Comparison of ENCODE assay signal across 8 cellular contexts in genomic region chr2:63589148-63589972, GRCh38. TPM values are rescaled to one million over a fixed set of nuclear protein-coding genes. Genes with fewer than 3 reads are reported as not detected.
A peak's percentile ranks its signal among the peaks of the same experiment; 100 is the strongest.
DNase-seq lines count a peak whose midpoint lies in the region; ATAC-seq and TF ChIP-seq lines count a peak whose summit lies in the region.

No MANE protein-coding gene starts in this region.

- WGBS in spleen, 5 donors: 9 to 12% (median 10%) methylated on average over 26 of the region's 26 CpGs

- H3K36me3 Mint-ChIP-seq in CD4-positive, alpha-beta memory T cell: peaks cover 4 to 27% of the 10 kb centered on the region in 2 donors
- no peaks in the 10 kb centered on the region for H3K36me3 Mint-ChIP-seq in IgD-negative memory B cell

- no peak for TF ChIP-seq CTCF in spleen (IDR thresholded peaks at IDR 0.05 in 8 of 11, conservative IDR thresholded peaks at IDR 0.05 in 3 of 11)

- intact Hi-C loops in CD4-positive, alpha-beta memory T cell (cut with micrococcal nuclease): loop anchor here (2.0 kb wide), 2 partner anchors 271 to 1539 kb away; no protein-coding TSS in a partner anchor
- intact Hi-C loops in spleen (cut with DNase I; ENCODE audit: low total_unique reads): no loop called here

- peaks cover 22 to 59% (median 48%) of the 10 kb centered on the region in 4 donors for H3K4me1 Mint-ChIP-seq in CD4-positive, alpha-beta memory T cell
- peaks cover 23 to 35% (median 31%) of the 10 kb centered on the region in 3 donors for H3K4me1 Mint-ChIP-seq in IgD-negative memory B cell

- no peak for TF ChIP-seq POLR2A in spleen (IDR thresholded peaks at IDR 0.05)

- peak in 2 of 5 donors; percentile 16 to 44 for DNase-seq in CD4-positive, alpha-beta memory T cell
- peak; percentile 9 for DNase-seq in adipocyte (ENCODE audit: low read depth)
- no peak for DNase-seq in spleen
- no peak for DNase-seq in HK-2 (ENCODE audit: unreplicated experiment)
- no peak for DNase-seq in stimulated activated CD4-positive, alpha-beta T cell treated with anti-CD3 and anti-CD28 coated beads, Interleukin-12 subunit alpha, Interleukin-12 subunit beta, amount 100 ng/mL, for 4 hours

- peak; percentile 10 for ATAC-seq in GM19397 (IDR thresholded peaks at IDR 0.05; ENCODE audit: unreplicated experiment)

- POLR2A ChIA-PET in CD4-positive, alpha-beta memory T cell (lab: Charles Lee; ENCODE audit: partially characterized antibody): interaction anchor here (1.0 to 4.6 kb wide), 17 partner anchors 11 to 1684 kb away, joined by 3 to 33 read pairs (median 3); partner anchors contain the start of genes ACTR2, AFTPH, COMMD1 and RAB1A

- H3K9me3 Mint-ChIP-seq in CD4-positive, alpha-beta memory T cell: peaks cover 0 to 2% (median 0%) of the 10 kb centered on the region in 8 donors
- no peaks in the 10 kb centered on the region for H3K9me3 Mint-ChIP-seq in IgD-negative memory B cell

- H3K4me1 ChIP-seq in CD4-positive, alpha-beta memory T cell (ENCODE audit: insufficient read depth, low read length): peaks cover 32% of the 10 kb centered on the region
- H3K4me1 ChIP-seq in adipocyte (ENCODE audit: control insufficient read depth, insufficient read depth, low read length) (peaks cover 29% of the 10 kb centered on the region), spleen (peaks cover 27 to 69% (median 49%) of the 10 kb centered on the region in 6 donors)

- no peaks in the 10 kb centered on the region for H3K9me3 ChIP-seq in CD4-positive, alpha-beta memory T cell (ENCODE audit: control insufficient read depth in 1 of 2, low read length in 2 of 2)
- H3K9me3 ChIP-seq in adipocyte (ENCODE audit: control insufficient read depth, low read length) (no peaks in the 10 kb centered on the region), spleen (no peaks in the 10 kb centered on the region)

- peak overlapping the region; percentile 89 to 96 (median 95) for H3K4me3 Mint-ChIP-seq in CD4-positive, alpha-beta memory T cell
- peak overlapping the region; percentile 91 to 98 (median 96) for H3K4me3 Mint-ChIP-seq in IgD-negative memory B cell

- CTCF ChIA-PET in CD4-positive, alpha-beta memory T cell (lab: Charles Lee; ENCODE audit: partially characterized antibody): interaction anchor here (2.2 kb wide), 1 partner anchor 271 kb away, joined by 8 read pairs; no protein-coding TSS in a partner anchor

- H3K27me3 ChIP-seq in CD4-positive, alpha-beta memory T cell (ENCODE audit: insufficient read depth, low read length): no peaks in the 10 kb centered on the region
- H3K27me3 ChIP-seq in adipocyte (replicated peaks; ENCODE audit: control insufficient read depth, insufficient read depth, low read length) (no peaks in the 10 kb centered on the region), spleen (replicated peaks in 1 of 7) (no peaks in the 10 kb centered on the region)

- H3K27ac ChIP-seq in CD4-positive, alpha-beta memory T cell (ENCODE audit: low read depth, low read length): peak overlapping the region; percentile 82
- H3K27ac ChIP-seq in spleen: peak overlapping the region; percentile 61 to 91 (median 86)

- peak overlapping the region; percentile 78 to 96 for H3K4me3 ChIP-seq in CD4-positive, alpha-beta memory T cell (ENCODE audit: low read length in 2 of 2)
- H3K4me3 ChIP-seq in adipocyte (ENCODE audit: low read length) (peak overlapping the region; percentile 98), iPS-11a (ENCODE audit: low read depth, low read length) (peak overlapping the region; percentile 97), spleen (peak overlapping the region; percentile 78 to 94 (median 90))

- no peaks in the 10 kb centered on the region for H3K27me3 Mint-ChIP-seq in CD4-positive, alpha-beta memory T cell
- no peaks in the 10 kb centered on the region for H3K27me3 Mint-ChIP-seq in IgD-negative memory B cell

- peak overlapping the region; percentile 92 to 99 (median 98) for H3K27ac Mint-ChIP-seq in CD4-positive, alpha-beta memory T cell
- H3K27ac Mint-ChIP-seq in IgD-negative memory B cell: peak overlapping the region; percentile 90 to 99 (median 99)

- peak overlapping the region; percentile 97 for H3K9ac ChIP-seq in adipocyte (ENCODE audit: low read length)

- H3K36me3 ChIP-seq in CD4-positive, alpha-beta memory T cell (ENCODE audit: insufficient read depth, low read length): peaks cover 6% of the 10 kb centered on the region
- H3K36me3 ChIP-seq in adipocyte (ENCODE audit: control insufficient read depth, insufficient read depth, low read length, severe bottlenecking) (peaks cover 20% of the 10 kb centered on the region), spleen (peaks cover 0 to 24% (median 6%) of the 10 kb centered on the region in 6 donors)

RNA-seq across cellular contexts. Expression of gene MDH1, which starts 0.6 kb away (rescaled TPM):
- total RNA-seq in CD4-positive, alpha-beta memory T cell: 100 to 1,000 TPM in 1 of 2 experiments, 10 to 100 TPM in 1; 93.8 to 102 TPM
- polyA plus RNA-seq in CD4-positive, alpha-beta memory T cell: 100 to 1,000 TPM; 223 to 380 TPM
- 213 TPM for polyA plus RNA-seq in IgD-negative memory B cell
- total RNA-seq in spleen: 100 to 1,000 TPM in 2 of 7 donors, 10 to 100 TPM in 5; 90.3 to 137 (median 94.6) TPM
- 100 to 1,000 TPM; 160 to 196 (median 177) TPM for polyA plus RNA-seq in spleen

RNA-seq across cellular contexts. Expression of gene WDPCP, which starts 1.1 kb away (rescaled TPM):
- 10 to 100 TPM; 10.5 to 13.2 TPM for total RNA-seq in CD4-positive, alpha-beta memory T cell
- polyA plus RNA-seq in CD4-positive, alpha-beta memory T cell: 1 to 10 TPM; 2.9 to 3.3 TPM
- polyA plus RNA-seq in IgD-negative memory B cell (2.7 TPM), spleen (1 to 10 TPM; 2.1 to 2.2 (median 2.1) TPM)
- total RNA-seq in spleen: 10 to 100 TPM in 6 of 7 donors, 1 to 10 TPM in 1; 8.5 to 20.0 (median 15.6) TPM
